15 cellular contexts compared by ENCODE assay signal in the genomic region with DNA sequence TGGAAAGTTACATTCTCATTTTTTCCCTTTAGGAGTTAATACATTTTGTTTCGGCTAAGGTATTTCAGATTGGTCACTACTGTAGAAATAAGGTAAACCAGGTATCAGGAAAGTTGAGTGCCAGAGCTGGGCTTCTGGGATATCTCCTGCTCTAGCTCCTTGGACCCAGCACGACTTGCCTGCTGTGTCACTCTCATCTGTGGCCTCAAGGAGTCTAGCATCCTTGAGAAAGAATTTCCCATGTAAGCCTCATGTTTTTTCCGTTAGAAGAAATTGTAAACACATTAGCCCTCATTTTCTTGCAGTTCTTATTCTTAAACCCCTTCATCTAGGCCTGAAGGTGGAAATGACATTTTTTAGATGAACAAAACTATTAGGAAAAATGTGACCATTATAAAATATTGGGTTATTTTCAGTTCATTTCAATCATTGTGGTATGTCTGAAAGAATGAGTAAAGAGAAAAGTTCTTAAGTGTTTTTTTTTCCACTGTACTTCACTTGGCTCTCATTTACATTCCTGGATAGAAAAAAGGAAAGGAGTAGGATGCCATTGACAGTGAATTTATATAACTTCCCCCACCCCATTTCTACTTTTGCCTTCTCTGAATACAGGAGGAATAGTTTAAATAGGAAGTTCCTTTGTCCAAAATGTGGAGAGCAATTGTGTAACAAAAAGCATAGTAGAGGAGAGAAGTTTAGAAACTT. TPM values are rescaled to one million over a fixed set of nuclear protein-coding genes. Genes with fewer than 3 reads are reported as not detected.
DNase-seq lines count a peak whose midpoint lies in the region; ATAC-seq and TF ChIP-seq lines count a peak whose summit lies in the region.
"Had no signal": no experiment of that assay in that cellular context is flagged by ENCODE, and none has a peak within 500 bp of the region (broad histone marks: within the 10 kb centered on the region; RNA-seq: fewer than 3 reads in every experiment).

No MANE protein-coding gene starts in this region.

- H3K9me3 ChIP-seq in GM23248 (ENCODE audit: low read depth) (no peaks in the 10 kb centered on the region), upper lobe of right lung (no peaks in the 10 kb centered on the region)

- no peaks in the 10 kb centered on the region for H3K27me3 ChIP-seq in GM23248 (replicated peaks; ENCODE audit: insufficient read depth)
- H3K27me3 ChIP-seq in brain microvascular endothelial cell (replicated peaks): no peaks in the 10 kb centered on the region
- H3K27me3 ChIP-seq in upper lobe of right lung: no peaks in the 10 kb centered on the region

- DNase-seq in GM23248 (peak; percentile 29), brain microvascular endothelial cell (peak; percentile 10), iris pigment epithelial cell (ENCODE audit: low read depth) (peak; percentile 34), upper lobe of right lung (no peak), SW 1271 (lab: John Stamatoyannopoulos, UW) (no peak)
- no peak for DNase-seq in activated CD4-positive, alpha-beta T cell treated with anti-CD3 and anti-CD28 coated beads, Interleukin-2, amount 50 U/mL, for 1 hour
- DNase-seq: activated CD4-positive, alpha-beta T cell treated with anti-CD3 and anti-CD28 coated beads, Interleukin-2, amount 10 ng/mL, durations not matched to agents 7 days and 5 days; head of caudate nucleus; left ventricle myocardium superior; NCI-H1417; NCI-H446 treated with DMSO at 0.1 percent for 48 hours; SHP77; substantia nigra; T-helper 1 cell had no signal

- H3K36me3 ChIP-seq in GM23248 (ENCODE audit: low read depth) (no peaks in the 10 kb centered on the region), brain microvascular endothelial cell (replicated peaks) (no peaks in the 10 kb centered on the region), upper lobe of right lung (no peaks in the 10 kb centered on the region)

- peaks cover 5% of the 10 kb centered on the region; the same call in 1 of the 2 replicates for H4K20me1 ChIP-seq in GM23248 (ENCODE audit: insufficient read depth)

- intact Hi-C loops in upper lobe of right lung (cut with DNase I): no loop called here

- peaks cover 14% of the 10 kb centered on the region for H3K4me1 ChIP-seq in GM23248 (ENCODE audit: insufficient read depth)
- H3K4me1 ChIP-seq in upper lobe of right lung: peaks cover 14% of the 10 kb centered on the region

- peaks cover 94% of the 10 kb centered on the region for H3K79me2 ChIP-seq in GM23248 (ENCODE audit: insufficient read depth)

- H3K9me2 ChIP-seq in GM23248 (ENCODE audit: insufficient read depth): no peaks in the 10 kb centered on the region

- in situ Hi-C loops in GM23248 (cut with MboI) (no loop called here), brain microvascular endothelial cell (cut with HindIII; ENCODE audit: low pct_ligation_motif_present, low sequenced_read_pairs) (no loop called here)

- H3K4me3 ChIP-seq in GM23248 (no peak overlapping the region), brain microvascular endothelial cell (ENCODE audit: low read depth, low read length) (no peak overlapping the region), upper lobe of right lung (no peak overlapping the region)

- ATAC-seq in upper lobe of right lung: peak; percentile 40
- ATAC-seq in HG03354 (IDR thresholded peaks at IDR 0.05; ENCODE audit: poor library complexity, severe bottlenecking, unreplicated experiment): no peak
- ATAC-seq: left ventricle myocardium superior had no signal

- H3K27ac ChIP-seq in GM23248 (no peak overlapping the region), brain microvascular endothelial cell (no peak overlapping the region), upper lobe of right lung (no peak overlapping the region)

- no peaks in the 10 kb centered on the region for H3F3A ChIP-seq in GM23248 (ENCODE audit: insufficient read depth)

- no peak overlapping the region for H3K9ac ChIP-seq in GM23248

- no peak overlapping the region for H2AFZ ChIP-seq in GM23248

- WGBS in GM23248 (ENCODE audit: low coverage in 1 of 2, low lambda C conversion rate in 2 of 2, missing lambda C conversion rate in 2 of 2), 2 experiments: 78% methylated on average over 3 of the region's 3 CpGs

- no peak for TF ChIP-seq CTCF in brain microvascular endothelial cell (IDR thresholded peaks at IDR 0.05; ENCODE audit: low read depth, low read length, missing control alignments)
- TF ChIP-seq CTCF in upper lobe of right lung (IDR thresholded peaks at IDR 0.05): no peak

- H3K4me2 ChIP-seq in GM23248 (ENCODE audit: unreplicated experiment): no peak overlapping the region

RNA-seq across cellular contexts. Expression of a gene that starts 46.7 kb away (rescaled TPM):
- total RNA-seq in GM23248 (2014; rRNA removed; shearing (Covaris generic)): 17.8 and 22.8 TPM in 2 replicates
- polyA plus RNA-seq in GM23248 (2016; fragmentation: Nextera tagmentation; extraction: Ambion mirVana): 12.3 and 13.2 TPM in 2 replicates
- total RNA-seq in upper lobe of right lung: 34.5 TPM

Comparison
In these comparisons a context has a peak if more than half of its experiments do, and no peak if none do; other contexts are left out.
1. DNase-seq: peak in GM23248 (single experiment), brain microvascular endothelial cell (single experiment) and iris pigment epithelial cell (single experiment); none in upper lobe of right lung (single experiment), activated CD4-positive, alpha-beta T cell treated with anti-CD3 and anti-CD28 coated beads, Interleukin-2, amount 50 U/mL, for 1 hour (single experiment) and SW 1271 (0 of 2).